Comparison of ENCODE assay signal across 10 cellular contexts in the genomic region with DNA sequence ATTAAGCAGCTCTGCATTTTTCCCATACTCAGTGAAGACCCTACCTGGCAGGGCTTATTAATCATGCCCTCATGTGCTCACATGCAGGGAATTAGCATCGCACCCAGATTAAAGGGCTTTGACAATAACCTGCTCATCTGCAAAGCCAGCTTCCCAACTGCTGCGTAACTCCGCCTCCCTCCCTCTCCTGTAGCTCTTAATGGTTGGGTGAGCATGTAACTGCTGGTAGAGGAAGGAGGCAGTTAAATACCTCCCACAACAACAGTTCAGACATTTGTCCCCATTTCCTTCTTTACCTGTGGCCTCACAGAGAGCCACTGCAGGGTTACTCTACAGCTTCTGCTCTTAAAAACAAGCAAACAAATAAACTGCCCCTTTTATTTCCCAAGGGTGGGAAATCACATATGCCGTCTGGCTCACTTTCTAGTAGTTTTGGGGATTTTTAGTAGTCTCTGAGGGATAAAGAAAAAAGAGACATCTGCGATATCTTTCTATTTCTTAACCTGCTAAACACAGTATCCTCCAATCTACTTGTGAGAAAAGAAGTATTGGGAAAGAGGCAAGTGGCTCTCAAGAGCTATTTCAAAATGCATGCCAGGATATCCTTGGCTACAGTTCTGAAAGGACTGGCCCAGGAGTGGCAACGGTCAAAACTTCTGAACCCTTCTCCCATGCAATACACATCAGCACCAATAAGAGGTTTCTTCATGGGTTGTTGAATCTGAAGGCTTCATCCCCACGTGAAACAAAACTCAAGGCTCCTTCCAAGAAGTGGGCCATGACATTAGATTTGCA.
DNase-seq lines count a peak whose midpoint lies in the region; ATAC-seq and TF ChIP-seq lines count a peak whose summit lies in the region.
"Had no signal": no experiment of that assay in that cellular context is flagged by ENCODE, and none has a peak within 500 bp of the region (broad histone marks: within the 10 kb centered on the region; RNA-seq: fewer than 3 reads in every experiment).

No MANE protein-coding gene starts in this region.

- no peak for TF ChIP-seq POLR2A in thyroid gland (IDR thresholded peaks at IDR 0.05)

- WGBS in thyroid gland, 2 donors = 40 to 43% methylated on average over 7 of the region's 7 CpGs

- peak; percentile 64 for ATAC-seq in HG03103 (IDR thresholded peaks at IDR 0.05; ENCODE audit: low read depth, unreplicated experiment)
- ATAC-seq in naive thymus-derived CD8-positive, alpha-beta T cell = no peak

- no peak overlapping the region for H3K27ac Mint-ChIP-seq in naive thymus-derived CD8-positive, alpha-beta T cell

- peak overlapping the region; percentile 32 to 66 (median 60) for H3K27ac ChIP-seq in thyroid gland

- H3K27me3 ChIP-seq in thyroid gland = no peaks in the 10 kb centered on the region

- intact Hi-C loops in thyroid gland (cut with DNase I) = loop anchor here (10.0 kb wide), 1 partner anchor 204 kb away; no protein-coding TSS in a partner anchor

- H3K4me1 ChIP-seq in thyroid gland = peaks cover 10 to 27% of the 10 kb centered on the region in 2 donors

- H3K27me3 Mint-ChIP-seq in naive thymus-derived CD8-positive, alpha-beta T cell = peaks cover 0 to 4% (median 2%) of the 10 kb centered on the region in 5 donors

- POLR2A ChIA-PET in naive thymus-derived CD8-positive, alpha-beta T cell (lab: Charles Lee) = no interaction called here

- no peaks in the 10 kb centered on the region for H3K4me1 Mint-ChIP-seq in naive thymus-derived CD8-positive, alpha-beta T cell

- no peak overlapping the region for H3K4me3 Mint-ChIP-seq in naive thymus-derived CD8-positive, alpha-beta T cell

- TF ChIP-seq CTCF in thyroid gland (IDR thresholded peaks at IDR 0.05) = no peak

- no peaks in the 10 kb centered on the region for H3K36me3 ChIP-seq in thyroid gland

- no peaks in the 10 kb centered on the region for H3K9me3 ChIP-seq in thyroid gland

- peaks cover 0 to 10% (median 0%) of the 10 kb centered on the region in 9 donors for H3K9me3 Mint-ChIP-seq in naive thymus-derived CD8-positive, alpha-beta T cell

- no peaks in the 10 kb centered on the region for H3K36me3 Mint-ChIP-seq in naive thymus-derived CD8-positive, alpha-beta T cell

- H3K4me3 ChIP-seq in thyroid gland (replicated peaks in 1 of 3) = no peak overlapping the region

- DNase-seq in NCI-H1417 (lab: John Stamatoyannopoulos, UW) = peak; percentile 48 to 69 (median 65)
- no peak for DNase-seq in NCI-H1417 treated with DMSO at 0.1 percent for 48 hours (lab: John Stamatoyannopoulos, UW)
- DNase-seq in SKM-1 treated with dmso at 0.1 percent for 144 hours (lab: John Stamatoyannopoulos, UW; ENCODE audit: unreplicated experiment) = peak; percentile 52
- peak; percentile 65 to 67 for DNase-seq in thyroid gland
- DNase-seq in NCI-H2196 (lab: John Stamatoyannopoulos, UW; ENCODE audit: unreplicated experiment) = no peak
- no peak for DNase-seq in naive thymus-derived CD8-positive, alpha-beta T cell
- DNase-seq in GOT3 (lab: John Stamatoyannopoulos, UW) = no peak
- DNase-seq: 8988T, NCI-H226 had no signal

Comparison
In these comparisons a context has a peak if more than half of its experiments do, and no peak if none do; other contexts are left out.
1. DNase-seq: peak in NCI-H1417 (3 of 3), SKM-1 treated with dmso at 0.1 percent for 144 hours (single experiment) and thyroid gland (2 of 2); none in NCI-H1417 treated with DMSO at 0.1 percent for 48 hours (single experiment), NCI-H2196 (single experiment), naive thymus-derived CD8-positive, alpha-beta T cell (0 of 10) and GOT3 (single experiment).